ENCODE assay signal across 19 cellular contexts in the genomic region with DNA sequence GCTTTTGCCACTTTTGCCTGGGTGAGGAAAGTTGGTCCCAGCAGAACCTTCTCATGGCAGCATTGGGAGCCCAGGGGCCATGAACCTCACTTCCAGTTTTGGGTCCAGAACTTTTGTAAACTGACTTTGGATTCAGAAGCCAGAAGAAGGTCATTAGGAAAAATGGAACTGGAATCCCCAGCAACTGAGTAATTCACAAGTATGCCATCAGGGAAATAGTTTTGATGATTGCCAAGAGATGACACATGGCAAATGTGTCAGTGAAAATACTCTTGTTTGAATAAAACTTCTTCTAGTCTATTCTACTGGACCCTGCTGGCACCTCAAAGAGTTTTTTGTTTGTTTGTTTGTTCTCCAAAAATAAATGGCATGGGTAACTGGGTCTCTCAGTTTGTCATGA.
"Had no signal": no experiment of that assay in that cellular context is flagged by ENCODE, and none has a peak within 500 bp of the region (broad histone marks: within the 10 kb centered on the region; RNA-seq: fewer than 3 reads in every experiment).

No MANE protein-coding gene starts in this region.

- H3K9me3 Mint-ChIP-seq: activated naive CD4-positive, alpha-beta T cell treated with anti-CD3 and anti-CD28 coated beads for 36 hours; activated T-cell treated with anti-CD3 and anti-CD28 coated beads, Interleukin-2, amount 50 U/mL, for 4 hours; dendritic cell treated with granulocyte-macrophage colony-stimulating factor and Interleukin-4, amounts not matched to agents 40 ng/mL and 50 ng/mL, for 4 days had no signal

- DNase-seq: activated CD4-positive, alpha-beta T cell treated with anti-CD3 and anti-CD28 coated beads, Interleukin-2, amount 50 U/mL, for 1 hour; activated CD4-positive, CD25-positive, alpha-beta regulatory T cell treated with anti-CD3 and anti-CD28 coated beads, Interleukin-2, amount 50 U/mL, for 72 hours; activated CD8-positive, alpha-beta memory T cell treated with anti-CD3 and anti-CD28 coated beads, Interleukin-2, amount 50 U/mL, for 4 hours; activated naive CD4-positive, alpha-beta T cell treated with anti-CD3 and anti-CD28 coated beads for 36 hours; activated T-cell treated with anti-CD3 and anti-CD28 coated beads, Interleukin-2, amount 50 U/mL, for 4 hours; anterior cingulate cortex; effector CD8-positive, alpha-beta T cell; esophagus squamous epithelium; kidney; left lung; midbrain; stimulated activated CD4-positive, alpha-beta T cell treated with anti-CD3 and anti-CD28 coated beads, Interleukin-2, amount 100 ng/mL, for 24 hours; stimulated activated naive CD4-positive, alpha-beta T cell treated with Interleukin-2 at 50 U/mL for 16 hours; substantia nigra; T1000; transverse colon had no signal

- H3K27ac ChIP-seq: esophagus squamous epithelium, left lung, neural progenitor cell, transverse colon had no signal

- H3K27me3 ChIP-seq: esophagus squamous epithelium, left lung, neural progenitor cell, transverse colon had no signal

- H3K4me3 Mint-ChIP-seq: activated naive CD4-positive, alpha-beta T cell treated with anti-CD3 and anti-CD28 coated beads for 36 hours; activated T-cell treated with anti-CD3 and anti-CD28 coated beads, Interleukin-2, amount 50 U/mL, for 4 hours; dendritic cell treated with granulocyte-macrophage colony-stimulating factor and Interleukin-4, amounts not matched to agents 40 ng/mL and 50 ng/mL, for 4 days; neural progenitor cell had no signal

- H3K36me3 ChIP-seq: esophagus squamous epithelium, left lung, neural progenitor cell, transverse colon had no signal

- H3K27me3 Mint-ChIP-seq: progenitor cell of endocrine pancreas had no signal

- ATAC-seq: activated T-cell treated with anti-CD3 and anti-CD28 coated beads, Interleukin-2, amount 50 U/mL, for 4 hours; left lung had no signal

- H3K4me3 ChIP-seq: esophagus squamous epithelium, left lung, neural progenitor cell, transverse colon had no signal

- H3K4me1 ChIP-seq: left lung had no signal

- H3K9me3 ChIP-seq: esophagus squamous epithelium, left lung, transverse colon had no signal

- H3K27ac Mint-ChIP-seq: activated naive CD4-positive, alpha-beta T cell treated with anti-CD3 and anti-CD28 coated beads for 36 hours; dendritic cell treated with granulocyte-macrophage colony-stimulating factor and Interleukin-4, amounts not matched to agents 40 ng/mL and 50 ng/mL, for 4 days; neural progenitor cell; progenitor cell of endocrine pancreas had no signal
